12 cellular contexts compared by ENCODE assay signal in genomic region chr2:217338306-217338916, GRCh38.
DNase-seq lines count a peak whose midpoint lies in the region; FAIRE-seq and TF ChIP-seq lines count a peak whose summit lies in the region.
"Had no signal": no experiment of that assay in that cellular context is flagged by ENCODE, and none has a peak within 500 bp of the region (broad histone marks: within the 10 kb centered on the region; RNA-seq: fewer than 3 reads in every experiment).

No MANE protein-coding gene starts in this region.

- DNase-seq in A172 (ENCODE audit: low spot score) (peak; percentile 76), H4 (ENCODE audit: low spot score) (peak; percentile 62), amniotic epithelial cell (ENCODE audit: low read depth) (peak; percentile 95), NCI-H748 (lab: John Stamatoyannopoulos, UW; ENCODE audit: unreplicated experiment) (no peak), Ammon's horn (ENCODE audit: low spot score) (no peak), D721Med (ENCODE audit: insufficient read length, low spot score) (no peak), thyroid gland (no peak)
- DNase-seq: activated CD8-positive, alpha-beta memory T cell treated with anti-CD3 and anti-CD28 coated beads, Interleukin-2, amount 10 ng/mL, durations not matched to agents 7 days and 5 days; NCI-H1092 treated with DMSO at 0.1 percent for 48 hours had no signal

- 86 to 92% methylated on average over 4 of the region's 4 CpGs for WGBS in thyroid gland, 2 donors

- H3K9me3 ChIP-seq in thyroid gland, result no peaks in the 10 kb centered on the region
- H3K9me3 ChIP-seq: ascending aorta, BLaER1 had no signal

- no peak overlapping the region for H3K4me3 ChIP-seq in thyroid gland (replicated peaks in 1 of 3)
- H3K4me3 ChIP-seq: ascending aorta, BLaER1 had no signal

- intact Hi-C loops in thyroid gland (cut with DNase I), result no loop called here

- H3K27ac ChIP-seq in thyroid gland, result no peak overlapping the region
- H3K27ac ChIP-seq: BLaER1 had no signal

- H3K27me3 ChIP-seq in thyroid gland, result no peaks in the 10 kb centered on the region
- H3K27me3 ChIP-seq: ascending aorta, BLaER1 had no signal

- TF ChIP-seq CTCF in D721Med (IDR thresholded peaks at IDR 0.05; ENCODE audit: insufficient read depth, missing control alignments) (no peak), thyroid gland (IDR thresholded peaks at IDR 0.05) (no peak)

- H3K4me1 ChIP-seq in thyroid gland, result peaks cover 0 to 4% of the 10 kb centered on the region in 2 donors
- H3K4me1 ChIP-seq: BLaER1 had no signal

- no peak for TF ChIP-seq POLR2A in thyroid gland (IDR thresholded peaks at IDR 0.05)

- FAIRE-seq in islet of Langerhans (lab: Jason Lieb, UNC), result peak; percentile 82
- FAIRE-seq in D721Med (lab: Jason Lieb, UNC), result no peak

- no peaks in the 10 kb centered on the region for H3K36me3 ChIP-seq in thyroid gland
- H3K36me3 ChIP-seq: ascending aorta, BLaER1 had no signal

Comparison
In these comparisons a context has a peak if more than half of its experiments do, and no peak if none do; other contexts are left out.
1. DNase-seq: peak in A172 (single experiment), H4 (single experiment) and amniotic epithelial cell (single experiment); none in NCI-H748 (single experiment), Ammon's horn (single experiment), D721Med (single experiment) and thyroid gland (0 of 2).